Comparison of ENCODE assay signal across 27 cellular contexts in genomic region chr20:1879369-1879768, GRCh38. TPM values are rescaled to one million over a fixed set of nuclear protein-coding genes. Genes with fewer than 3 reads are reported as not detected.
DNase-seq lines count a peak whose midpoint lies in the region; ATAC-seq and TF ChIP-seq lines count a peak whose summit lies in the region.
"Had no signal": no experiment of that assay in that cellular context is flagged by ENCODE, and none has a peak within 500 bp of the region (broad histone marks: within the 10 kb centered on the region; RNA-seq: fewer than 3 reads in every experiment).

No MANE protein-coding gene starts in this region.

- H3K27ac Mint-ChIP-seq in activated naive CD8-positive, alpha-beta T cell treated with anti-CD3 and anti-CD28 coated beads, Interleukin-2, amount 10 ng/mL, durations not matched to agents 7 days and 5 days: peak overlapping the region; percentile 30
- no peak overlapping the region for H3K27ac Mint-ChIP-seq in activated naive CD8-positive, alpha-beta T cell treated with anti-CD3 and anti-CD28 coated beads, Interleukin-2, amount 50 U/mL, for 24 hours
- H3K27ac Mint-ChIP-seq: CD14-positive monocyte; CD8-positive, alpha-beta memory T cell had no signal

- H3K4me1 Mint-ChIP-seq in activated naive CD8-positive, alpha-beta T cell treated with anti-CD3 and anti-CD28 coated beads, Interleukin-2, amount 10 ng/mL, durations not matched to agents 7 days and 5 days: peaks cover 11% of the 10 kb centered on the region
- H3K4me1 Mint-ChIP-seq in activated naive CD8-positive, alpha-beta T cell treated with anti-CD3 and anti-CD28 coated beads, Interleukin-2, amount 50 U/mL, for 24 hours: peaks cover 4% of the 10 kb centered on the region

- H3K4me1 ChIP-seq in spleen (peaks cover 4 to 67% (median 31%) of the 10 kb centered on the region in 6 donors), esophagus muscularis mucosa (peaks cover 9 to 33% (median 24%) of the 10 kb centered on the region in 4 donors)
- H3K4me1 ChIP-seq: BE2C had no signal

- no peaks in the 10 kb centered on the region for H3K36me3 Mint-ChIP-seq in activated naive CD8-positive, alpha-beta T cell treated with anti-CD3 and anti-CD28 coated beads, Interleukin-2, amount 10 ng/mL, durations not matched to agents 7 days and 5 days
- no peaks in the 10 kb centered on the region for H3K36me3 Mint-ChIP-seq in activated naive CD8-positive, alpha-beta T cell treated with anti-CD3 and anti-CD28 coated beads, Interleukin-2, amount 50 U/mL, for 24 hours (ENCODE audit: low read depth)
- H3K36me3 Mint-ChIP-seq: CD8-positive, alpha-beta memory T cell had no signal

- H3K4me3 ChIP-seq in WERI-Rb-1 (ENCODE audit: low read depth, low read length): no peak overlapping the region
- H3K4me3 ChIP-seq in spleen: no peak overlapping the region
- no peak overlapping the region for H3K4me3 ChIP-seq in esophagus muscularis mucosa
- H3K4me3 ChIP-seq: Peyer's patch, SK-N-MC had no signal

- H3K4me3 Mint-ChIP-seq in activated naive CD8-positive, alpha-beta T cell treated with anti-CD3 and anti-CD28 coated beads, Interleukin-2, amount 10 ng/mL, durations not matched to agents 7 days and 5 days: no peak overlapping the region
- H3K4me3 Mint-ChIP-seq in activated naive CD8-positive, alpha-beta T cell treated with anti-CD3 and anti-CD28 coated beads, Interleukin-2, amount 50 U/mL, for 24 hours: no peak overlapping the region
- H3K4me3 Mint-ChIP-seq: CD8-positive, alpha-beta memory T cell had no signal

- no peaks in the 10 kb centered on the region for H3K9me3 ChIP-seq in WERI-Rb-1 (ENCODE audit: severe bottlenecking)
- no peaks in the 10 kb centered on the region for H3K9me3 ChIP-seq in spleen
- no peaks in the 10 kb centered on the region for H3K9me3 ChIP-seq in esophagus muscularis mucosa
- H3K9me3 ChIP-seq: BE2C, Peyer's patch had no signal

- H3K27me3 Mint-ChIP-seq in activated naive CD8-positive, alpha-beta T cell treated with anti-CD3 and anti-CD28 coated beads, Interleukin-2, amount 10 ng/mL, durations not matched to agents 7 days and 5 days: peaks cover 13% of the 10 kb centered on the region
- H3K27me3 Mint-ChIP-seq in activated naive CD8-positive, alpha-beta T cell treated with anti-CD3 and anti-CD28 coated beads, Interleukin-2, amount 50 U/mL, for 24 hours: peaks cover 3% of the 10 kb centered on the region

- POLR2A ChIA-PET in activated naive CD8-positive, alpha-beta T cell treated with anti-CD3 and anti-CD28 coated beads, Interleukin-2, amount 10 ng/mL, durations not matched to agents 7 days and 5 days (lab: Charles Lee): no interaction called here

- intact Hi-C loops in spleen (cut with DNase I; ENCODE audit: low total_unique reads): no loop called here
- intact Hi-C loops in esophagus muscularis mucosa (cut with DNase I): no loop called here

- no peak for TF ChIP-seq EP300 in esophagus muscularis mucosa (IDR thresholded peaks at IDR 0.05)

- no peak for ATAC-seq in activated naive CD8-positive, alpha-beta T cell treated with anti-CD3 and anti-CD28 coated beads, Interleukin-2, amount 10 ng/mL, durations not matched to agents 7 days and 5 days (ENCODE audit: low read depth)
- no peak for ATAC-seq in activated naive CD8-positive, alpha-beta T cell treated with anti-CD3 and anti-CD28 coated beads, Interleukin-2, amount 50 U/mL, for 24 hours
- ATAC-seq: HCT116 had no signal

- DNase-seq in activated naive CD8-positive, alpha-beta T cell treated with anti-CD3 and anti-CD28 coated beads, Interleukin-2, amount 10 ng/mL, durations not matched to agents 7 days and 5 days: no peak
- no peak for DNase-seq in activated naive CD8-positive, alpha-beta T cell treated with anti-CD3 and anti-CD28 coated beads, Interleukin-2, amount 50 U/mL, for 24 hours
- DNase-seq in WERI-Rb-1 (peak; percentile 26), left kidney (ENCODE audit: low read depth, low spot score) (peak; percentile 45), spleen (peak; percentile 63), esophagus muscularis mucosa (ENCODE audit: extremely low spot score) (no peak), LoVo (ENCODE audit: low spot score) (no peak)
- DNase-seq in stimulated activated CD4-positive, alpha-beta T cell treated with anti-CD3 and anti-CD28 coated beads, Interleukin-1b, Interleukin-23, amount 100 ng/mL, for 48 hours: no peak
- DNase-seq: 8988T; ACHN; BE2C; CD8-positive, alpha-beta memory T cell; DMS 273 treated with DMSO at 0.1 percent for 48 hours; DMS79; GF-D8; KG1; MV-4-11; NCI-H1105 treated with DMSO at 0.1 percent for 48 hours; NCI-H2029 treated with DMSO at 0.1 percent for 48 hours; NCI-H446 treated with DMSO at 0.1 percent for 48 hours; NCI-H69; OCI-M1; Peyer's patch; SHP77 treated with DMSO at 0.1 percent for 48 hours had no signal

- 78 to 90% (median 80%) methylated on average over 9 of the region's 9 CpGs for WGBS in spleen, 5 donors
- 92% methylated on average over 3 of the region's 9 CpGs for WGBS in esophagus muscularis mucosa

- no peaks in the 10 kb centered on the region for H3K27me3 ChIP-seq in WERI-Rb-1 (ENCODE audit: insufficient read depth, low read depth, severe bottlenecking)
- peaks cover 0 to 3% (median 0%) of the 10 kb centered on the region in 7 donors for H3K27me3 ChIP-seq in spleen (replicated peaks in 1 of 7)
- peaks cover 0 to 61% (median 16%) of the 10 kb centered on the region in 4 donors for H3K27me3 ChIP-seq in esophagus muscularis mucosa
- H3K27me3 ChIP-seq: BE2C, Peyer's patch had no signal

- H3K36me3 ChIP-seq in WERI-Rb-1 (no peaks in the 10 kb centered on the region), spleen (no peaks in the 10 kb centered on the region), esophagus muscularis mucosa (no peaks in the 10 kb centered on the region)
- H3K36me3 ChIP-seq: BE2C, Peyer's patch had no signal

- TF ChIP-seq CTCF in WERI-Rb-1 (IDR thresholded peaks at IDR 0.05; ENCODE audit: low read depth, low read length) (no peak), spleen (IDR thresholded peaks at IDR 0.05 in 8 of 11, conservative IDR thresholded peaks at IDR 0.05 in 3 of 11) (no peak), esophagus muscularis mucosa (IDR thresholded peaks at IDR 0.05) (no peak)

- H3K9me3 Mint-ChIP-seq in activated naive CD8-positive, alpha-beta T cell treated with anti-CD3 and anti-CD28 coated beads, Interleukin-2, amount 10 ng/mL, durations not matched to agents 7 days and 5 days: peaks cover 3% of the 10 kb centered on the region
- no peaks in the 10 kb centered on the region for H3K9me3 Mint-ChIP-seq in activated naive CD8-positive, alpha-beta T cell treated with anti-CD3 and anti-CD28 coated beads, Interleukin-2, amount 50 U/mL, for 24 hours
- H3K9me3 Mint-ChIP-seq: CD8-positive, alpha-beta memory T cell had no signal

- TF ChIP-seq POLR2A in spleen (IDR thresholded peaks at IDR 0.05) (no peak), esophagus muscularis mucosa (IDR thresholded peaks at IDR 0.05; ENCODE audit: low read depth) (no peak)

- peak overlapping the region; percentile 47; the same call in 1 of the 2 replicates for H3K27ac ChIP-seq in WERI-Rb-1
- no peak overlapping the region for H3K27ac ChIP-seq in spleen
- H3K27ac ChIP-seq in esophagus muscularis mucosa (replicated peaks in 1 of 4): no peak overlapping the region
- H3K27ac ChIP-seq: SK-N-MC had no signal

RNA-seq across cellular contexts. Expression of gene SIRPA, which starts 15.8 kb away (rescaled TPM):
- total RNA-seq in activated naive CD8-positive, alpha-beta T cell treated with anti-CD3 and anti-CD28 coated beads, Interleukin-2, amount 10 ng/mL, durations not matched to agents 7 days and 5 days: 1 to 10 TPM; 1.5 to 1.6 TPM
- total RNA-seq in spleen (100 to 1,000 TPM in 1 of 7 donors, 10 to 100 TPM in 6; 28.9 to 104 (median 48.0) TPM), esophagus muscularis mucosa (10 to 100 TPM; 19.5 to 39.8 (median 32.5) TPM)
- 10 to 100 TPM in 2 of 3 donors, 1 to 10 TPM in 1; 9.8 to 15.9 (median 10.7) TPM for polyA plus RNA-seq in spleen
- polyA plus RNA-seq: CD8-positive, alpha-beta memory T cell had no signal

Comparison
In these comparisons a context has a peak if more than half of its experiments do, and no peak if none do; other contexts are left out.
1. DNase-seq: peak in WERI-Rb-1 (single experiment), left kidney (single experiment) and spleen (single experiment); none in activated naive CD8-positive, alpha-beta T cell treated with anti-CD3 and anti-CD28 coated beads, Interleukin-2, amount 10 ng/mL, durations not matched to agents 7 days and 5 days (single experiment), activated naive CD8-positive, alpha-beta T cell treated with anti-CD3 and anti-CD28 coated beads, Interleukin-2, amount 50 U/mL, for 24 hours (single experiment), esophagus muscularis mucosa (single experiment), LoVo (single experiment) and stimulated activated CD4-positive, alpha-beta T cell treated with anti-CD3 and anti-CD28 coated beads, Interleukin-1b, Interleukin-23, amount 100 ng/mL, for 48 hours (single experiment).
2. RNA of gene SIRPA, which starts 15.8 kb away (total RNA-seq): 28.9 to 104 TPM in spleen and 19.5 to 39.8 TPM in esophagus muscularis mucosa; 1.5 to 1.6 TPM in activated naive CD8-positive, alpha-beta T cell treated with anti-CD3 and anti-CD28 coated beads, Interleukin-2, amount 10 ng/mL, durations not matched to agents 7 days and 5 days; every median in the first group is over 4 times any median in the second.